In genomic region chr13:69418319-69418718, GRCh38 we compare ENCODE assay signal across 20 cellular contexts.
DNase-seq lines count a peak whose midpoint lies in the region; ATAC-seq, FAIRE-seq and TF ChIP-seq lines count a peak whose summit lies in the region.
"Had no signal": no experiment of that assay in that cellular context is flagged by ENCODE, and none has a peak within 500 bp of the region (broad histone marks: within the 10 kb centered on the region; RNA-seq: fewer than 3 reads in every experiment).

No MANE protein-coding gene starts in this region.

- H3K4me3 Mint-ChIP-seq in GM23338 = no peak overlapping the region
- H3K4me3 Mint-ChIP-seq: B cell; CD8-positive, alpha-beta T cell; HFFc6 had no signal

- H3K4me2 ChIP-seq in GM23338 = no peak overlapping the region
- no peak overlapping the region for H3K4me2 ChIP-seq in H1 (ENCODE audit: insufficient read depth in 1 of 2, low read depth in 2 of 2, low read length in 2 of 2)
- H3K4me2 ChIP-seq: BLaER1 treated with 17β-estradiol and CSF1 and Interleukin-3, amounts not matched to agents 10 nM and 100 nM had no signal

- H3K9me3 Mint-ChIP-seq in GM23338 = peaks cover 10% of the 10 kb centered on the region

- H3K23ac ChIP-seq in H1 (ENCODE audit: insufficient read length) = no peak overlapping the region

- no peak overlapping the region for H3K14ac ChIP-seq in H1 (ENCODE audit: insufficient read length)

- no peaks in the 10 kb centered on the region for H3K79me2 ChIP-seq in GM23338 (replicated peaks; ENCODE audit: insufficient read depth)
- H3K79me2 ChIP-seq in H1 (ENCODE audit: control insufficient read depth in 1 of 2, insufficient read depth in 2 of 2, low read length in 2 of 2) = no peaks in the 10 kb centered on the region

- CTCF ChIA-PET in H1 (lab: Charles Lee; ENCODE audit: partially characterized antibody) = no interaction called here

- H2AK5ac ChIP-seq in H1 (ENCODE audit: low read depth, low read length) = no peak overlapping the region

- H2BK12ac ChIP-seq in H1 (ENCODE audit: low read depth, low read length) = no peak overlapping the region

- H3K27me3 ChIP-seq in GM23338 (ENCODE audit: insufficient read depth) (no peaks in the 10 kb centered on the region), HUES6 (ENCODE audit: control insufficient read depth, insufficient read depth, low read length) (no peaks in the 10 kb centered on the region), H1 (replicated peaks in 1 of 4; ENCODE audit: control insufficient read depth in 3 of 4, extremely low read depth in 1 of 4, insufficient read depth in 3 of 4, low read length in 3 of 4) (no peaks in the 10 kb centered on the region), iPS-18a (ENCODE audit: control insufficient read depth, insufficient read depth, low read length) (no peaks in the 10 kb centered on the region), right lobe of liver (no peaks in the 10 kb centered on the region)
- H3K27me3 ChIP-seq: BLaER1 treated with 17β-estradiol and CSF1 and Interleukin-3, amounts not matched to agents 10 nM and 100 nM had no signal

- no peak overlapping the region for H2AFZ ChIP-seq in GM23338
- no peak overlapping the region for H2AFZ ChIP-seq in H1 (ENCODE audit: low read length)

- no peak overlapping the region for H4K91ac ChIP-seq in H1 (replicated peaks; ENCODE audit: insufficient read length, low read length)

- no peak overlapping the region for H2BK15ac ChIP-seq in H1 (ENCODE audit: low read length)

- POLR2A ChIA-PET in H1 (lab: Charles Lee; ENCODE audit: partially characterized antibody) = no interaction called here

- H3K4ac ChIP-seq in H1 (replicated peaks; ENCODE audit: insufficient read length, low read depth, low read length) = no peak overlapping the region

- H4K5ac ChIP-seq in H1 (ENCODE audit: insufficient read length, low read depth, low read length) = no peak overlapping the region

- H3K36me3 ChIP-seq in GM23338 (ENCODE audit: insufficient read depth) (no peaks in the 10 kb centered on the region), HUES6 (ENCODE audit: control insufficient read depth, insufficient read depth, low read length) (no peaks in the 10 kb centered on the region), H1 (ENCODE audit: control insufficient read depth in 2 of 4, insufficient read depth in 4 of 4, low read length in 3 of 4) (no peaks in the 10 kb centered on the region), iPS-18a (ENCODE audit: control insufficient read depth, low read depth, low read length) (no peaks in the 10 kb centered on the region), right lobe of liver (no peaks in the 10 kb centered on the region)
- H3K36me3 ChIP-seq: BLaER1 treated with 17β-estradiol and CSF1 and Interleukin-3, amounts not matched to agents 10 nM and 100 nM had no signal

- no peak overlapping the region for H3K18ac ChIP-seq in H1 (ENCODE audit: extremely low read depth, low read length)

- H3K27ac ChIP-seq in GM23338 (ENCODE audit: low read depth) (no peak overlapping the region), HUES6 (ENCODE audit: low read depth, low read length) (peak overlapping the region; percentile 70; the same call in 1 of the 2 replicates), H1 (ENCODE audit: low read depth, low read length) (no peak overlapping the region), iPS-18a (ENCODE audit: low read length) (peak overlapping the region; percentile 35), right lobe of liver (no peak overlapping the region)
- H3K27ac ChIP-seq: BLaER1 treated with 17β-estradiol and CSF1 and Interleukin-3, amounts not matched to agents 10 nM and 100 nM had no signal

- no peaks in the 10 kb centered on the region; the same call in 1 of the 2 replicates for H3K4me1 ChIP-seq in GM23338 (ENCODE audit: insufficient read depth)
- H3K4me1 ChIP-seq in HUES6 (ENCODE audit: control insufficient read depth, insufficient read depth, low read length) = 0 out of 2 replicates have a peak, but pooled peaks cover 13% of the 10 kb centered on the region
- H3K4me1 ChIP-seq in H1 (replicated peaks in 1 of 4; ENCODE audit: control insufficient read depth in 3 of 4, insufficient read depth in 4 of 4, low read length in 3 of 4) = peaks cover 0 to 3% (median 0%) of the 10 kb centered on the region in 4 experiments; a peak in 1 of 7 replicates
- peaks cover 16% of the 10 kb centered on the region for H3K4me1 ChIP-seq in iPS-18a (ENCODE audit: control insufficient read depth, low read depth, low read length)
- H3K4me1 ChIP-seq in right lobe of liver = no peaks in the 10 kb centered on the region

- no peak for TF ChIP-seq POLR2A in H1 (IDR thresholded peaks at IDR 0.05; ENCODE audit: control extremely low read depth in 1 of 2, low read depth in 2 of 2, low read length in 2 of 2)
- TF ChIP-seq POLR2A in right lobe of liver (IDR thresholded peaks at IDR 0.05) = no peak

- no peak overlapping the region for H3K56ac ChIP-seq in H1 (replicated peaks; ENCODE audit: insufficient read length, low read depth, low read length)

- no peak for TF ChIP-seq RAD21 in H1 (IDR thresholded peaks at IDR 0.05 in 1 of 2, conservative IDR thresholded peaks at IDR 0.05 in 1 of 2; ENCODE audit: low read depth in 2 of 2, low read length in 2 of 2)

- H3K4me3 ChIP-seq in GM23338 = no peak overlapping the region
- no peak overlapping the region for H3K4me3 ChIP-seq in HUES6 (ENCODE audit: low read depth, low read length)
- no peak overlapping the region for H3K4me3 ChIP-seq in H1 (ENCODE audit: extremely low read depth in 1 of 4, insufficient read depth in 2 of 4, low read depth in 3 of 4, low read length in 4 of 4)
- H3K4me3 ChIP-seq in iPS-18a (ENCODE audit: low read length) = no peak overlapping the region
- H3K4me3 ChIP-seq in right lobe of liver = no peak overlapping the region
- H3K4me3 ChIP-seq: BLaER1 treated with 17β-estradiol and CSF1 and Interleukin-3, amounts not matched to agents 10 nM and 100 nM; GM12878 had no signal

- no peak for TF ChIP-seq CTCF in GM23338 (conservative IDR thresholded peaks at IDR 0.05; ENCODE audit: low read depth in 2 of 2)
- no peak for TF ChIP-seq CTCF in H1 (IDR thresholded peaks at IDR 0.05; ENCODE audit: control extremely low read depth in 1 of 3, insufficient read depth in 1 of 3, low read depth in 1 of 3, low read length in 3 of 3)
- no peak for TF ChIP-seq CTCF in right lobe of liver (IDR thresholded peaks at IDR 0.05)

- no peak overlapping the region for H2BK20ac ChIP-seq in H1 (ENCODE audit: low read length)

- intact Hi-C loops in right lobe of liver (cut with DNase I) = no loop called here

- peaks cover 7% of the 10 kb centered on the region; the same call in 1 of the 2 replicates for H3K9me3 ChIP-seq in HUES6 (ENCODE audit: control insufficient read depth, insufficient read depth, low read depth, low read length)
- no peaks in the 10 kb centered on the region for H3K9me3 ChIP-seq in H1 (ENCODE audit: insufficient read depth in 2 of 2, low read depth in 1 of 2, low read length in 1 of 2)
- no peaks in the 10 kb centered on the region for H3K9me3 ChIP-seq in iPS-18a (ENCODE audit: control insufficient read depth, low read depth, low read length)
- H3K9me3 ChIP-seq in right lobe of liver = no peaks in the 10 kb centered on the region

- no peaks in the 10 kb centered on the region for H3K9me2 ChIP-seq in GM23338 (ENCODE audit: insufficient read depth)

- peaks cover 14% of the 10 kb centered on the region for H3K4me1 Mint-ChIP-seq in GM23338
- H3K4me1 Mint-ChIP-seq: B cell had no signal

- H3K23me2 ChIP-seq in H1 (ENCODE audit: low read depth, low read length) = no peaks in the 10 kb centered on the region

- H2BK120ac ChIP-seq in H1 (replicated peaks; ENCODE audit: low read depth, low read length) = no peak overlapping the region

- H3K36me3 Mint-ChIP-seq in GM23338 (ENCODE audit: low read depth) = peaks cover 10% of the 10 kb centered on the region; the same call in 2 of the 3 replicates
- H3K36me3 Mint-ChIP-seq: CD8-positive, alpha-beta T cell had no signal

- H3F3A ChIP-seq in GM23338 (replicated peaks; ENCODE audit: low read depth) = no peaks in the 10 kb centered on the region

- peak overlapping the region; percentile 79; the same call in 1 of the 2 replicates for H3K27ac Mint-ChIP-seq in GM23338
- H3K27ac Mint-ChIP-seq: B cell; CD8-positive, alpha-beta T cell; HFFc6 had no signal

- H2BK5ac ChIP-seq in H1 (ENCODE audit: low read depth, low read length) = no peak overlapping the region

- no peak overlapping the region for H4K8ac ChIP-seq in H1 (ENCODE audit: extremely low read depth, insufficient read depth, low read length)

- no peaks in the 10 kb centered on the region for H4K20me1 ChIP-seq in GM23338 (replicated peaks; ENCODE audit: insufficient read depth)
- no peaks in the 10 kb centered on the region for H4K20me1 ChIP-seq in H1 (replicated peaks in 1 of 2; ENCODE audit: control insufficient read depth in 1 of 2, insufficient read depth in 2 of 2, low read length in 2 of 2)
- H4K20me1 ChIP-seq: BLaER1 treated with 17β-estradiol and CSF1 and Interleukin-3, amounts not matched to agents 10 nM and 100 nM had no signal

- ATAC-seq in GM23338 (no peak), right lobe of liver (no peak), HG02623 (IDR thresholded peaks at IDR 0.05; ENCODE audit: unreplicated experiment) (no peak)
- ATAC-seq: CD8-positive, alpha-beta T cell; GM12878; HCT116 had no signal

- H3K9ac ChIP-seq in HUES6 (ENCODE audit: low read length) (no peak overlapping the region), H1 (replicated peaks in 1 of 4; ENCODE audit: extremely low read depth in 1 of 4, low read depth in 3 of 4, low read length in 3 of 4) (no peak overlapping the region), iPS-18a (ENCODE audit: low read length) (no peak overlapping the region)
- H3K9ac ChIP-seq: BLaER1 treated with 17β-estradiol and CSF1 and Interleukin-3, amounts not matched to agents 10 nM and 100 nM had no signal

- no peaks in the 10 kb centered on the region for H3K79me1 ChIP-seq in H1 (ENCODE audit: low read depth, low read length)

- no peaks in the 10 kb centered on the region for H3K27me3 Mint-ChIP-seq in GM23338 (ENCODE audit: insufficient read depth, low read depth, poor library complexity)
- H3K27me3 Mint-ChIP-seq: B cell had no signal

- DNase-seq in GM23338 (ENCODE audit: low spot score) = peak; percentile 35
- DNase-seq in H1 (ENCODE audit: low read depth in 1 of 2, low spot score in 2 of 2) = no peak
- no peak for DNase-seq in right lobe of liver
- no peak for DNase-seq in NCI-H2029 treated with DMSO at 0.1 percent for 48 hours (lab: John Stamatoyannopoulos, UW)
- DNase-seq: CD8-positive, alpha-beta T cell; COR-L47; DMS 273 treated with DMSO at 0.1 percent for 48 hours; DMS53; DND-41; EL; HFFc6 had no signal

- FAIRE-seq in H1 (lab: Jason Lieb, UNC) = no peak
- FAIRE-seq: GM12878, GM19239, H54 had no signal

- no peak for TF ChIP-seq EP300 in H1 (IDR thresholded peaks at IDR 0.05; ENCODE audit: borderline replicate concordance in 1 of 2, low read depth in 2 of 2, low read length in 2 of 2)

TF ChIP-seq in H1, 55 proteins besides CTCF, POLR2A, EP300 and RAD21:
- peak; percentile 57 for TF ChIP-seq NANOG (IDR thresholded peaks at IDR 0.05; ENCODE audit: insufficient read depth, low read depth, low read length, poor library complexity, severe bottlenecking)
- TF ChIP-seq SRF (IDR thresholded peaks at IDR 0.05; ENCODE audit: low read depth, low read length) = no peak

Comparison
In these comparisons a context has a peak if more than half of its experiments do, and no peak if none do; other contexts are left out.
1. H3K27ac ChIP-seq: peak in HUES6 (single experiment) and iPS-18a (single experiment); none in GM23338 (single experiment), H1 (single experiment) and right lobe of liver (0 of 3).